In the genomic region with DNA sequence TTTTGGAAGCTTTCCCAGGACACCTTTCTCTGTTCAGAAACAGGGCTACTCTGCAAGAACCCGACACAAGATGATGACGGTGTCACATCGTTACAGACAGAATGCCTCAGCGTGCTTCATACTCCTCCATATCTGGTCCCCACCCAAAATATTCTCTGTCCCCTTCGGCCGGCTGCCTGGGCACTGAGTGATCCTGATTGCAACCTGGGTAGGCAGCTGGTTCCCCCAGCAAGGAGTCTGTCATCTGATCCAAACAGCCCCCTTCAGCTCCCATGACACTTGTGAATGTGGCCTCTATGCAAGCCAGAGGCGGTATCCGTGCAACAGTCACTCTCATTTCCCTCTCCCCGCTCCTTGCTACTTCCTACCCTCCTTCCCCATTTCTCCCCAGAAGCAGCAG, we compare ENCODE assay signal across 18 cellular contexts.
DNase-seq lines count a peak whose midpoint lies in the region; ATAC-seq and TF ChIP-seq lines count a peak whose summit lies in the region.
"Had no signal": no experiment of that assay in that cellular context is flagged by ENCODE, and none has a peak within 500 bp of the region (broad histone marks: within the 10 kb centered on the region; RNA-seq: fewer than 3 reads in every experiment).

No MANE protein-coding gene starts in this region.

- H3K27me3 ChIP-seq in right atrium auricular region (no peaks in the 10 kb centered on the region), heart left ventricle (peaks cover 0 to 52% (median 6%) of the 10 kb centered on the region in 9 donors)

- no peak for ATAC-seq in heart left ventricle
- no peak for ATAC-seq in GM21367 (IDR thresholded peaks at IDR 0.05; ENCODE audit: unreplicated experiment)

- no peaks in the 10 kb centered on the region for H3K36me3 ChIP-seq in right atrium auricular region
- no peaks in the 10 kb centered on the region for H3K36me3 ChIP-seq in heart left ventricle
- H3K36me3 ChIP-seq: HAP-1 had no signal

- no peak overlapping the region for H3K27ac Mint-ChIP-seq in osteocyte (ENCODE audit: unreplicated experiment)
- H3K27ac Mint-ChIP-seq: B cell; CD4-positive, alpha-beta memory T cell; HFFc6 had no signal

- no peak overlapping the region for H3K4me3 Mint-ChIP-seq in osteocyte (ENCODE audit: unreplicated experiment)
- H3K4me3 Mint-ChIP-seq: B cell; CD4-positive, alpha-beta memory T cell; HFFc6 had no signal

- TF ChIP-seq CTCF in right atrium auricular region (IDR thresholded peaks at IDR 0.05), result no peak
- no peak for TF ChIP-seq CTCF in heart left ventricle (IDR thresholded peaks at IDR 0.05)
- TF ChIP-seq CTCF in osteocyte (IDR thresholded peaks at IDR 0.05), result no peak

- H3K27me3 Mint-ChIP-seq in osteocyte (ENCODE audit: unreplicated experiment), result peaks cover 2% of the 10 kb centered on the region

- no peak overlapping the region for H3K4me3 ChIP-seq in right atrium auricular region
- H3K4me3 ChIP-seq in heart left ventricle, result no peak overlapping the region
- H3K4me3 ChIP-seq: HAP-1 had no signal

- no peaks in the 10 kb centered on the region for H3K4me1 Mint-ChIP-seq in osteocyte (ENCODE audit: unreplicated experiment)
- H3K4me1 Mint-ChIP-seq: B cell; CD4-positive, alpha-beta memory T cell had no signal

- no peak for TF ChIP-seq POLR2A in heart left ventricle (IDR thresholded peaks at IDR 0.05)

- H3K27ac ChIP-seq in right atrium auricular region (no peak overlapping the region), heart left ventricle (no peak overlapping the region)
- H3K27ac ChIP-seq: 22Rv1 had no signal

- H3K9me3 Mint-ChIP-seq in osteocyte (ENCODE audit: unreplicated experiment), result no peaks in the 10 kb centered on the region

- 74 to 88% (median 80%) methylated on average over 9 of the region's 9 CpGs for WGBS in heart left ventricle, 4 donors

- H3K4me1 ChIP-seq in right atrium auricular region (no peaks in the 10 kb centered on the region), heart left ventricle (no peaks in the 10 kb centered on the region)
- H3K4me1 ChIP-seq: HAP-1 had no signal

- DNase-seq in NCI-H2171 treated with DMSO at 0.1 percent for 48 hours (lab: John Stamatoyannopoulos, UW), result peak; percentile 1
- no peak for DNase-seq in NCI-H2171 (lab: John Stamatoyannopoulos, UW)
- DNase-seq in right atrium auricular region (ENCODE audit: low spot score), result peak; percentile 40
- DNase-seq in heart left ventricle, result no peak
- DNase-seq in osteocyte (ENCODE audit: extremely low spot score, unreplicated experiment), result peak; percentile 65
- DNase-seq: C1 segment of cervical spinal cord; Calu3; CD4-positive, alpha-beta memory T cell; COR-L47; DMS53; DMS79 treated with DMSO at 0.1 percent for 48 hours; GF-D8; GOT3; HFFc6 had no signal

- no peaks in the 10 kb centered on the region for H3K36me3 Mint-ChIP-seq in osteocyte (ENCODE audit: unreplicated experiment)
- H3K36me3 Mint-ChIP-seq: CD4-positive, alpha-beta memory T cell had no signal

- intact Hi-C loops in heart left ventricle (cut with DNase I), result loop anchor here in 1 of 10 donors (10.0 kb wide), 1 partner anchor 269 kb away; no protein-coding TSS in a partner anchor

- H3K9me3 ChIP-seq in right atrium auricular region (no peaks in the 10 kb centered on the region), heart left ventricle (no peaks in the 10 kb centered on the region)
- H3K9me3 ChIP-seq: HAP-1 had no signal

Comparison
In these comparisons a context has a peak if more than half of its experiments do, and no peak if none do; other contexts are left out.
1. DNase-seq: peak in NCI-H2171 treated with DMSO at 0.1 percent for 48 hours (single experiment), right atrium auricular region (single experiment) and osteocyte (single experiment); none in NCI-H2171 (single experiment) and heart left ventricle (0 of 5).